Comparison of ENCODE assay signal across 1 cellular context in genomic region chr12:133080619-133081407, GRCh38.
A peak's percentile ranks its signal among the peaks of the same experiment; 100 is the strongest.
TF ChIP-seq lines count a peak whose summit lies in the region.

TSS of gene ZNF140 (plus strand) at chr12:133080923. CDS start at chr12:133081321, 398 bp downstream.

TF ChIP-seq in HEK293, 187 proteins besides CTCF, POLR2A, EP300 and RAD21 (continued from another document and continues in another):
- TF ChIP-seq, protein P1, sequence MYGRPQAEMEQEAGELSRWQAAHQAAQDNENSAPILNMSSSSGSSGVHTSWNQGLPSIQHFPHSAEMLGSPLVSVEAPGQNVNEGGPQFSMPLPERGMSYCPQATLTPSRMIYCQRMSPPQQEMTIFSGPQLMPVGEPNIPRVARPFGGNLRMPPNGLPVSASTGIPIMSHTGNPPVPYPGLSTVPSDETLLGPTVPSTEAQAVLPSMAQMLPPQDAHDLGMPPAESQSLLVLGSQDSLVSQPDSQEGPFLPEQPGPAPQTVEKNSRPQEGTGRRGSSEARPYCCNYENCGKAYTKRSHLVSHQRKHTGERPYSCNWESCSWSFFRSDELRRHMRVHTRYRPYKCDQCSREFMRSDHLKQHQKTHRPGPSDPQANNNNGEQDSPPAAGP (tag by site-specific recombination; IDR thresholded peaks at IDR 0.05), result 0 out of 2 replicates have a peak, but pooled peaks have one; percentile 24
- 0 out of 2 replicates have a peak, but pooled peaks have one; percentile 52 for TF ChIP-seq ZNF184 (tag by site-specific recombination; IDR thresholded peaks at IDR 0.05)
- TF ChIP-seq ZFP37 (tag by site-specific recombination; IDR thresholded peaks at IDR 0.05), result peak; percentile 80; the same call in 1 of the 2 replicates
- no peak for TF ChIP-seq ZNF514 (tag by site-specific recombination; IDR thresholded peaks at IDR 0.05)
- peak; percentile 99 for TF ChIP-seq ZBTB8A (tag by site-specific recombination; IDR thresholded peaks at IDR 0.05)
- no peak for TF ChIP-seq ZSCAN16 (tag by site-specific recombination; IDR thresholded peaks at IDR 0.05)
- TF ChIP-seq ZNF248 (tag by site-specific recombination; IDR thresholded peaks at IDR 0.05), result no peak
- peak; percentile 82 for TF ChIP-seq KLF9 (tag by site-specific recombination; IDR thresholded peaks at IDR 0.05; ENCODE audit: low read depth)
- TF ChIP-seq ZBTB6 (tag by site-specific recombination; IDR thresholded peaks at IDR 0.05), result 0 out of 2 replicates have a peak, but pooled peaks have one; percentile 35
- TF ChIP-seq, protein P2, sequence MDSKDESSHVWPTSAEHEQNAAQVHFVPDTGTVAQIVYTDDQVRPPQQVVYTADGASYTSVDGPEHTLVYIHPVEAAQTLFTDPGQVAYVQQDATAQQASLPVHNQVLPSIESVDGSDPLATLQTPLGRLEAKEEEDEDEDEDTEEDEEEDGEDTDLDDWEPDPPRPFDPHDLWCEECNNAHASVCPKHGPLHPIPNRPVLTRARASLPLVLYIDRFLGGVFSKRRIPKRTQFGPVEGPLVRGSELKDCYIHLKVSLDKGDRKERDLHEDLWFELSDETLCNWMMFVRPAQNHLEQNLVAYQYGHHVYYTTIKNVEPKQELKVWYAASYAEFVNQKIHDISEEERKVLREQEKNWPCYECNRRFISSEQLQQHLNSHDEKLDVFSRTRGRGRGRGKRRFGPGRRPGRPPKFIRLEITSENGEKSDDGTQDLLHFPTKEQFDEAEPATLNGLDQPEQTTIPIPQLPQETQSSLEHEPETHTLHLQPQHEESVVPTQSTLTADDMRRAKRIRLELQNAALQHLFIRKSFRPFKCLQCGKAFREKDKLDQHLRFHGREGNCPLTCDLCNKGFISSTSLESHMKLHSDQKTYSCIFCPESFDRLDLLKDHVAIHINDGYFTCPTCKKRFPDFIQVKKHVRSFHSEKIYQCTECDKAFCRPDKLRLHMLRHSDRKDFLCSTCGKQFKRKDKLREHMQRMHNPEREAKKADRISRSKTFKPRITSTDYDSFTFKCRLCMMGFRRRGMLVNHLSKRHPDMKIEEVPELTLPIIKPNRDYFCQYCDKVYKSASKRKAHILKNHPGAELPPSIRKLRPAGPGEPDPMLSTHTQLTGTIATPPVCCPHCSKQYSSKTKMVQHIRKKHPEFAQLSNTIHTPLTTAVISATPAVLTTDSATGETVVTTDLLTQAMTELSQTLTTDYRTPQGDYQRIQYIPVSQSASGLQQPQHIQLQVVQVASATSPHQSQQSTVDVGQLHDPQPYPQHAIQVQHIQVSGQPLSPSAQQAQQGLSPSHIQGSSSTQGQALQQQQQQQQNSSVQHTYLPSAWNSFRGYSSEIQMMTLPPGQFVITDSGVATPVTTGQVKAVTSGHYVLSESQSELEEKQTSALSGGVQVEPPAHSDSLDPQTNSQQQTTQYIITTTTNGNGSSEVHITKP (tag by site-specific recombination; IDR thresholded peaks at IDR 0.05), result 0 out of 2 replicates have a peak, but pooled peaks have one; percentile 8
- no peak for TF ChIP-seq ZNF658 (tag by site-specific recombination; IDR thresholded peaks at IDR 0.05)
- no peak for TF ChIP-seq MEIS1 (CRISPR knock-in tag; IDR thresholded peaks at IDR 0.05; ENCODE audit: borderline replicate concordance)
- TF ChIP-seq ZNF423 (tag by site-specific recombination; IDR thresholded peaks at IDR 0.05), result peak; percentile 72
- TF ChIP-seq, protein P3, sequence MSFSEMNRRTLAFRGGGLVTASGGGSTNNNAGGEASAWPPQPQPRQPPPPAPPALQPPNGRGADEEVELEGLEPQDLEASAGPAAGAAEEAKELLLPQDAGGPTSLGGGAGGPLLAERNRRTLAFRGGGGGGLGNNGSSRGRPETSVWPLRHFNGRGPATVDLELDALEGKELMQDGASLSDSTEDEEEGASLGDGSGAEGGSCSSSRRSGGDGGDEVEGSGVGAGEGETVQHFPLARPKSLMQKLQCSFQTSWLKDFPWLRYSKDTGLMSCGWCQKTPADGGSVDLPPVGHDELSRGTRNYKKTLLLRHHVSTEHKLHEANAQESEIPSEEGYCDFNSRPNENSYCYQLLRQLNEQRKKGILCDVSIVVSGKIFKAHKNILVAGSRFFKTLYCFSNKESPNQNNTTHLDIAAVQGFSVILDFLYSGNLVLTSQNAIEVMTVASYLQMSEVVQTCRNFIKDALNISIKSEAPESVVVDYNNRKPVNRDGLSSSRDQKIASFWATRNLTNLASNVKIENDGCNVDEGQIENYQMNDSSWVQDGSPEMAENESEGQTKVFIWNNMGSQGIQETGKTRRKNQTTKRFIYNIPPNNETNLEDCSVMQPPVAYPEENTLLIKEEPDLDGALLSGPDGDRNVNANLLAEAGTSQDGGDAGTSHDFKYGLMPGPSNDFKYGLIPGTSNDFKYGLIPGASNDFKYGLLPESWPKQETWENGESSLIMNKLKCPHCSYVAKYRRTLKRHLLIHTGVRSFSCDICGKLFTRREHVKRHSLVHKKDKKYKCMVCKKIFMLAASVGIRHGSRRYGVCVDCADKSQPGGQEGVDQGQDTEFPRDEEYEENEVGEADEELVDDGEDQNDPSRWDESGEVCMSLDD (tag by site-specific recombination; IDR thresholded peaks at IDR 0.05), result peak; percentile 81
- peak; percentile 98 for TF ChIP-seq GLIS2 (tag by site-specific recombination; IDR thresholded peaks at IDR 0.05)
- TF ChIP-seq ZNF837 (tag by site-specific recombination; IDR thresholded peaks at IDR 0.05), result no peak
- no peak for TF ChIP-seq SP3 (tag by site-specific recombination; IDR thresholded peaks at IDR 0.05)
- TF ChIP-seq PBX3 (CRISPR knock-in tag; IDR thresholded peaks at IDR 0.05), result no peak
- peak; percentile 41; the same call in 1 of the 2 replicates for TF ChIP-seq ZNF2 (tag by site-specific recombination; IDR thresholded peaks at IDR 0.05)
- peak; percentile 64; the same call in 1 of the 2 replicates for TF ChIP-seq ZEB2 (tag by site-specific recombination; IDR thresholded peaks at IDR 0.05)
- no peak for TF ChIP-seq ZNF521 (tag by site-specific recombination; IDR thresholded peaks at IDR 0.05)
- peak; percentile 25; the same call in 1 of the 2 replicates for TF ChIP-seq KLF8 (tag by site-specific recombination; IDR thresholded peaks at IDR 0.05)
- no peak for TF ChIP-seq ZNF350 (tag by site-specific recombination; IDR thresholded peaks at IDR 0.05)
- TF ChIP-seq GLIS1 (tag by site-specific recombination; IDR thresholded peaks at IDR 0.05), result peak; percentile 89
- TF ChIP-seq, protein P4, sequence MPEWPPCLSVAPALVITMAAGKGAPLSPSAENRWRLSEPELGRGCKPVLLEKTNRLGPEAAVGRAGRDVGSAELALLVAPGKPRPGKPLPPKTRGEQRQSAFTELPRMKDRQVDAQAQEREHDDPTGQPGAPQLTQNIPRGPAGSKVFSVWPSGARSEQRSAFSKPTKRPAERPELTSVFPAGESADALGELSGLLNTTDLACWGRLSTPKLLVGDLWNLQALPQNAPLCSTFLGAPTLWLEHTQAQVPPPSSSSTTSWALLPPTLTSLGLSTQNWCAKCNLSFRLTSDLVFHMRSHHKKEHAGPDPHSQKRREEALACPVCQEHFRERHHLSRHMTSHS (tag by site-specific recombination; IDR thresholded peaks at IDR 0.05), result no peak
- TF ChIP-seq GFI1B (tag by site-specific recombination; IDR thresholded peaks at IDR 0.05), result no peak
- TF ChIP-seq, protein P5, sequence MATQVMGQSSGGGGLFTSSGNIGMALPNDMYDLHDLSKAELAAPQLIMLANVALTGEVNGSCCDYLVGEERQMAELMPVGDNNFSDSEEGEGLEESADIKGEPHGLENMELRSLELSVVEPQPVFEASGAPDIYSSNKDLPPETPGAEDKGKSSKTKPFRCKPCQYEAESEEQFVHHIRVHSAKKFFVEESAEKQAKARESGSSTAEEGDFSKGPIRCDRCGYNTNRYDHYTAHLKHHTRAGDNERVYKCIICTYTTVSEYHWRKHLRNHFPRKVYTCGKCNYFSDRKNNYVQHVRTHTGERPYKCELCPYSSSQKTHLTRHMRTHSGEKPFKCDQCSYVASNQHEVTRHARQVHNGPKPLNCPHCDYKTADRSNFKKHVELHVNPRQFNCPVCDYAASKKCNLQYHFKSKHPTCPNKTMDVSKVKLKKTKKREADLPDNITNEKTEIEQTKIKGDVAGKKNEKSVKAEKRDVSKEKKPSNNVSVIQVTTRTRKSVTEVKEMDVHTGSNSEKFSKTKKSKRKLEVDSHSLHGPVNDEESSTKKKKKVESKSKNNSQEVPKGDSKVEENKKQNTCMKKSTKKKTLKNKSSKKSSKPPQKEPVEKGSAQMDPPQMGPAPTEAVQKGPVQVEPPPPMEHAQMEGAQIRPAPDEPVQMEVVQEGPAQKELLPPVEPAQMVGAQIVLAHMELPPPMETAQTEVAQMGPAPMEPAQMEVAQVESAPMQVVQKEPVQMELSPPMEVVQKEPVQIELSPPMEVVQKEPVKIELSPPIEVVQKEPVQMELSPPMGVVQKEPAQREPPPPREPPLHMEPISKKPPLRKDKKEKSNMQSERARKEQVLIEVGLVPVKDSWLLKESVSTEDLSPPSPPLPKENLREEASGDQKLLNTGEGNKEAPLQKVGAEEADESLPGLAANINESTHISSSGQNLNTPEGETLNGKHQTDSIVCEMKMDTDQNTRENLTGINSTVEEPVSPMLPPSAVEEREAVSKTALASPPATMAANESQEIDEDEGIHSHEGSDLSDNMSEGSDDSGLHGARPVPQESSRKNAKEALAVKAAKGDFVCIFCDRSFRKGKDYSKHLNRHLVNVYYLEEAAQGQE (tag by site-specific recombination; IDR thresholded peaks at IDR 0.05), result no peak
- no peak for TF ChIP-seq ZNF239 (tag by site-specific recombination; IDR thresholded peaks at IDR 0.05)
- no peak for TF ChIP-seq ZNF398 (tag by site-specific recombination; IDR thresholded peaks at IDR 0.05)
- TF ChIP-seq, protein P6, sequence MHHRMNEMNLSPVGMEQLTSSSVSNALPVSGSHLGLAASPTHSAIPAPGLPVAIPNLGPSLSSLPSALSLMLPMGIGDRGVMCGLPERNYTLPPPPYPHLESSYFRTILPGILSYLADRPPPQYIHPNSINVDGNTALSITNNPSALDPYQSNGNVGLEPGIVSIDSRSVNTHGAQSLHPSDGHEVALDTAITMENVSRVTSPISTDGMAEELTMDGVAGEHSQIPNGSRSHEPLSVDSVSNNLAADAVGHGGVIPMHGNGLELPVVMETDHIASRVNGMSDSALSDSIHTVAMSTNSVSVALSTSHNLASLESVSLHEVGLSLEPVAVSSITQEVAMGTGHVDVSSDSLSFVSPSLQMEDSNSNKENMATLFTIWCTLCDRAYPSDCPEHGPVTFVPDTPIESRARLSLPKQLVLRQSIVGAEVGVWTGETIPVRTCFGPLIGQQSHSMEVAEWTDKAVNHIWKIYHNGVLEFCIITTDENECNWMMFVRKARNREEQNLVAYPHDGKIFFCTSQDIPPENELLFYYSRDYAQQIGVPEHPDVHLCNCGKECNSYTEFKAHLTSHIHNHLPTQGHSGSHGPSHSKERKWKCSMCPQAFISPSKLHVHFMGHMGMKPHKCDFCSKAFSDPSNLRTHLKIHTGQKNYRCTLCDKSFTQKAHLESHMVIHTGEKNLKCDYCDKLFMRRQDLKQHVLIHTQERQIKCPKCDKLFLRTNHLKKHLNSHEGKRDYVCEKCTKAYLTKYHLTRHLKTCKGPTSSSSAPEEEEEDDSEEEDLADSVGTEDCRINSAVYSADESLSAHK (tag by site-specific recombination; IDR thresholded peaks at IDR 0.05), result no peak
- TF ChIP-seq ZFHX2 (tag by site-specific recombination; conservative IDR thresholded peaks at IDR 0.05), result peak; percentile 87
- no peak for TF ChIP-seq ZNF549 (tag by site-specific recombination; IDR thresholded peaks at IDR 0.05)
- TF ChIP-seq ZNF701 (tag by site-specific recombination; IDR thresholded peaks at IDR 0.05), result no peak
- 0 out of 2 replicates have a peak, but pooled peaks have one; percentile 56 for TF ChIP-seq ZNF785 (tag by site-specific recombination; IDR thresholded peaks at IDR 0.05)
- TF ChIP-seq ZNF670 (tag by site-specific recombination; IDR thresholded peaks at IDR 0.05; ENCODE audit: low read depth), result no peak
- TF ChIP-seq ZNF146 (tag by site-specific recombination; IDR thresholded peaks at IDR 0.05), result no peak
- no peak for TF ChIP-seq ZNF138 (tag by site-specific recombination; IDR thresholded peaks at IDR 0.05; ENCODE audit: borderline replicate concordance)
- no peak for TF ChIP-seq OSR2 (tag by site-specific recombination; IDR thresholded peaks at IDR 0.05)
- TF ChIP-seq ZFP41 (tag by site-specific recombination; IDR thresholded peaks at IDR 0.05; ENCODE audit: borderline replicate concordance), result no peak
- no peak for TF ChIP-seq SALL2 (tag by site-specific recombination; IDR thresholded peaks at IDR 0.05; ENCODE audit: borderline replicate concordance)
- peak; percentile 40; the same call in 1 of the 2 replicates for TF ChIP-seq INSM2 (tag by site-specific recombination; IDR thresholded peaks at IDR 0.05)
